ENCODE assay signal across 26 cellular contexts in the genomic region with DNA sequence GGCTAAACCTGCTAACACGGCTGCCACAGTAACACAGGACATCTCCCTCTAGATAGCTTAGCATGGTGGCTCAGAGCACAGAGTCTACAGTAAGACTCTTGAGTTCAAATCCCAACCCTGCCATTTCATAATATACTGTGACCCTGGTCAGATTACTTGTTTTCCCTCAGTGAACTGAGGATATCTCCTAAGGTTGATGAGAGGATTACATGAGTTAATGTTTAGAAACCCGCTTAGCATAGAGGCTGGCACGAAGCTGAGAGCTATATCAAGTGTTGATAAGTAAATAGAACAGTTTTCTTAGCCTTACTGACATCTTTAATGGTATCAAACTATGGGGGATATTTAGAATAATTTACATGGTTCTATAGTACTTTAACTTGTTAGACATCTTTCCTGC.
"Had no signal": no experiment of that assay in that cellular context is flagged by ENCODE, and none has a peak within 500 bp of the region (broad histone marks: within the 10 kb centered on the region; RNA-seq: fewer than 3 reads in every experiment).

No MANE protein-coding gene starts in this region.

- H3K4me3 ChIP-seq: coronary artery, dorsolateral prefrontal cortex, esophagus muscularis mucosa, gastrocnemius medialis, heart left ventricle had no signal

- H3K36me3 ChIP-seq: brain microvascular endothelial cell, esophagus muscularis mucosa, gastrocnemius medialis, heart left ventricle had no signal

- H3K4me1 ChIP-seq: esophagus muscularis mucosa, foreskin keratinocyte, gastrocnemius medialis had no signal

- FAIRE-seq: astrocyte, bronchial epithelial cell had no signal

- ATAC-seq: activated CD8-positive, alpha-beta T cell treated with anti-CD3 and anti-CD28 coated beads for 36 hours; activated T-cell treated with anti-CD3 and anti-CD28 coated beads, Interleukin-2, amount 50 U/mL, for 4 hours; activated T-helper 17 cell treated with anti-CD3 and anti-CD28 coated beads, Interleukin-2, amount 50 U/mL, for 72 hours; effector memory CD8-positive, alpha-beta T cell; gastrocnemius medialis; heart left ventricle had no signal

- H3K9me3 ChIP-seq: esophagus muscularis mucosa, gastrocnemius medialis had no signal

- H3K27me3 ChIP-seq: brain microvascular endothelial cell, dorsolateral prefrontal cortex, esophagus muscularis mucosa, foreskin keratinocyte, gastrocnemius medialis, heart left ventricle had no signal

- DNase-seq: activated CD4-positive, alpha-beta T cell treated with anti-CD3 and anti-CD28 coated beads for 48 hours; activated CD4-positive, alpha-beta T cell treated with anti-CD3 and anti-CD28 coated beads, Interleukin-2, amount 50 U/mL, for 1 hour; activated CD4-positive, alpha-beta T cell treated with anti-CD3 and anti-CD28 coated beads, Interleukin-2, amount 50 U/mL, for 48 hours; activated CD8-positive, alpha-beta T cell treated with anti-CD3 and anti-CD28 coated beads for 36 hours; activated effector memory CD4-positive, alpha-beta T cell treated with Interleukin-2 at 50 U/mL for 16 hours; activated gamma-delta T cell treated with Interleukin-2 at 50 U/mL for 16 hours; activated naive CD4-positive, alpha-beta T cell treated with anti-CD3 and anti-CD28 coated beads, Interleukin-2, amount 50 U/mL, for 16 hours; activated naive CD4-positive, alpha-beta T cell treated with Interleukin-2 at 50 U/mL for 16 hours; activated T-cell treated with anti-CD3 and anti-CD28 coated beads, Interleukin-2, amount 50 U/mL, for 4 hours; amniotic stem cell; anterior cingulate cortex; brain microvascular endothelial cell; dorsolateral prefrontal cortex; effector CD4-positive, alpha-beta T cell; effector memory CD8-positive, alpha-beta T cell; erythroblast; foreskin keratinocyte; gastrocnemius medialis; glutamatergic neuron; heart left ventricle; T-helper 2 cell had no signal

- H3K27ac ChIP-seq: brain microvascular endothelial cell, coronary artery, dorsolateral prefrontal cortex, esophagus muscularis mucosa, foreskin keratinocyte, gastrocnemius medialis, heart left ventricle had no signal
